ENCODE assay signal across 15 cellular contexts in the genomic region with DNA sequence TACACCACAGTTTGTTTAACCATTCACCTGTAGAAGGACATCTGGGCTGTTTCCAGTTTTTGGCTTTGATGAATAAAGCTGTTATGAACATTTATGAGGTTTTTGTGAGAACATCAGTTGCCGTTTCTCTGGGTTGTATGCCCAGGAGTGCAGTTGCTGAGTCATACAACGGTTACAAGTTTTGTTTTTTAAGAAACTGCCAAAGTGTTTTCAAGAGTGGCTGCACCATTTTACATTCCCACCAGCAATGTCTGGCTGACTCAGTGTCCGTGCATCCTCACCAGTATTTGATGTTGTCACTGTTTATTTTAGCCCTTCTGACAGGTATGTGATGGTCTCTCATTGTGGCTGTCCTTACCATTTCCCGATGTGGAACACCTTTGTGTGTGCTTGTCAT.
DNase-seq lines count a peak whose midpoint lies in the region; ATAC-seq lines count a peak whose summit lies in the region.
"Had no signal": no experiment of that assay in that cellular context is flagged by ENCODE, and none has a peak within 500 bp of the region (broad histone marks: within the 10 kb centered on the region; RNA-seq: fewer than 3 reads in every experiment).

No MANE protein-coding gene starts in this region.

- DNase-seq in ELR (ENCODE audit: low read depth) (peak; percentile 88), HS-27A (ENCODE audit: low read depth) (peak; percentile 88), astrocyte of the hippocampus (ENCODE audit: low read depth, low spot score) (peak; percentile 25), kidney tubule cell (ENCODE audit: low spot score) (peak; percentile 35)
- no peak for DNase-seq in stimulated activated CD4-positive, alpha-beta T cell treated with anti-CD3 and anti-CD28 coated beads, Interleukin-1b, Interleukin-23, amount 100 ng/mL, for 48 hours
- DNase-seq: amniotic stem cell; DMS79 treated with DMSO at 0.1 percent for 48 hours; NCI-H1417 treated with DMSO at 0.1 percent for 48 hours; retina; SK-N-SH; stimulated activated CD4-positive, alpha-beta T cell treated with anti-CD3 and anti-CD28 coated beads, Interleukin-4, amount 100 ng/mL, for 4 hours; tibial artery; WERI-Rb-1 had no signal

- ATAC-seq in GM19395 (IDR thresholded peaks at IDR 0.05; ENCODE audit: unreplicated experiment) (no peak), HG03175 (IDR thresholded peaks at IDR 0.05; ENCODE audit: unreplicated experiment) (no peak)
